24 cellular contexts compared by ENCODE assay signal in the genomic region with DNA sequence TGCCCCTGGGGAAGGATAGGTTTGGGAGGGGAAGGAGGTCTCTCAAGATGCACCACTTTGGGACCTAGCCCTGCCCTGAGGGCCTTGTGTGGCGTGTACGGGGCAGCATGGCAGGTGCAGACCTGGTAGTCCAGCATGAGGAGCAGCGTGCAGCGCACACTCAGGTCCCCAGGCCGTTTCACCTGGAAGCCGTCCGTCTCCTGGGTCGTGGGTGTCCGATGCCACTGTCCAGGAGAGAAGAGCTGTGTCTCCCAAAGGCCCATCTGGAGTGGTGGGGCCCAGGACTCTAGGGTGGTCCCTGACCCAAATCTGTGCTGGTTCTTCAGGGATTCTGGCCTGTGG. TPM values are rescaled to one million over a fixed set of nuclear protein-coding genes. Genes with fewer than 3 reads are reported as not detected.
DNase-seq lines count a peak whose midpoint lies in the region; ATAC-seq, FAIRE-seq and TF ChIP-seq lines count a peak whose summit lies in the region.
"Had no signal": no experiment of that assay in that cellular context is flagged by ENCODE, and none has a peak within 500 bp of the region (broad histone marks: within the 10 kb centered on the region; RNA-seq: fewer than 3 reads in every experiment).

No MANE protein-coding gene starts in this region.

- H3K4me3 Mint-ChIP-seq in T-helper 17 cell = no peak overlapping the region

- no peak for TF ChIP-seq RAD21 in HepG2 (CRISPR knock-in tag; IDR thresholded peaks at IDR 0.05)

- H3K36me3 ChIP-seq in HepG2 (replicated peaks in 1 of 2; ENCODE audit: control insufficient read depth in 1 of 2, insufficient read depth in 2 of 2, low read length in 2 of 2) (peaks cover 2 to 13% of the 10 kb centered on the region in 2 experiments; a peak in 3 of 5 replicates), right lobe of liver (peaks cover 0 to 11% (median 0%) of the 10 kb centered on the region in 4 donors), vagina (peaks cover 0 to 20% of the 10 kb centered on the region in 2 donors), tibial nerve (peaks cover 0 to 57% (median 8%) of the 10 kb centered on the region in 3 donors)

- no peak for FAIRE-seq in HepG2 (lab: Jason Lieb, UNC)
- FAIRE-seq: H54 had no signal

- in situ Hi-C loops in HepG2 (cut with HindIII; ENCODE audit: extremely low pct_ligation_motif_present, low pct_unique_long_range_greater_than_20kb) = no loop called here

- no peaks in the 10 kb centered on the region for H3K79me2 ChIP-seq in HepG2 (ENCODE audit: insufficient read depth, low read length)

- H3K27ac ChIP-seq in HepG2 (ENCODE audit: extremely low read length, insufficient read depth, low read length) = no peak overlapping the region
- H3K27ac ChIP-seq in right lobe of liver = no peak overlapping the region
- H3K27ac ChIP-seq in vagina = no peak overlapping the region
- H3K27ac ChIP-seq in tibial nerve = no peak overlapping the region
- H3K27ac ChIP-seq: SJCRH30 had no signal

- TF ChIP-seq EP300 in HepG2 (IDR thresholded peaks at IDR 0.05; ENCODE audit: low read depth in 2 of 2, low read length in 2 of 2) (no peak), HepG2 (CRISPR knock-in tag; IDR thresholded peaks at IDR 0.05; ENCODE audit: borderline replicate concordance) (no peak), tibial nerve (IDR thresholded peaks at IDR 0.05) (no peak)

- peaks cover 23% of the 10 kb centered on the region for H3K4me1 Mint-ChIP-seq in T-helper 17 cell

- H3K27me3 ChIP-seq in HepG2 (ENCODE audit: control insufficient read depth in 1 of 2, insufficient read depth in 2 of 2, low read length in 2 of 2) = peaks cover under 1 to 19% of the 10 kb centered on the region in 2 experiments; a peak in 3 of 5 replicates
- H3K27me3 ChIP-seq in right lobe of liver = peaks cover 0 to 8% of the 10 kb centered on the region in 2 donors
- no peaks in the 10 kb centered on the region for H3K27me3 ChIP-seq in vagina
- H3K27me3 ChIP-seq in tibial nerve = no peaks in the 10 kb centered on the region
- H3K27me3 ChIP-seq: MG63, SJCRH30 had no signal

- POLR2A ChIA-PET in HepG2 (lab: Yijun Ruan, JAX) = interaction anchor here (1.8 kb wide), 1 partner anchor 9 kb away, joined by 5 read pairs; a partner anchor contains a TSS

- no peaks in the 10 kb centered on the region for H3K36me3 Mint-ChIP-seq in T-helper 17 cell (ENCODE audit: low read depth)

- DNase-seq in HepG2 (ENCODE audit: low spot score) (no peak), right lobe of liver (no peak), T-helper 17 cell (no peak), posterior vena cava (ENCODE audit: low spot score) (peak; percentile 65), vagina (ENCODE audit: extremely low spot score in 2 of 2) (no peak), cortex of kidney (lab: John Stamatoyannopoulos, UW) (no peak), tibial nerve (ENCODE audit: low spot score in 2 of 2) (no peak)
- DNase-seq: ACHN, AML-193, DMS 273 treated with DMSO at 0.1 percent for 48 hours, DND-41, IMR-90, Kasumi-1, MG63, NCI-H1048, NCI-H1436, NCI-H1930, NCI-H2171, NCI-H526, SJCRH30 had no signal

- H3K4me2 ChIP-seq in HepG2 (ENCODE audit: low read depth, low read length) = no peak overlapping the region

- peaks cover 11% of the 10 kb centered on the region for H3K27me3 Mint-ChIP-seq in T-helper 17 cell

- H2AFZ ChIP-seq in HepG2 (ENCODE audit: low read length) = no peak overlapping the region

- TF ChIP-seq POLR2A in HepG2 (IDR thresholded peaks at IDR 0.05; ENCODE audit: insufficient read depth in 1 of 2, low read depth in 2 of 2, low read length in 2 of 2) (no peak), right lobe of liver (IDR thresholded peaks at IDR 0.05) (no peak), vagina (IDR thresholded peaks at IDR 0.05) (no peak), tibial nerve (IDR thresholded peaks at IDR 0.05) (no peak)

- H3K4me3 ChIP-seq in HepG2 (replicated peaks in 1 of 3; ENCODE audit: insufficient read depth in 1 of 3, low read depth in 2 of 3, low read length in 3 of 3) (no peak overlapping the region), right lobe of liver (no peak overlapping the region), vagina (no peak overlapping the region), tibial nerve (no peak overlapping the region)
- H3K4me3 ChIP-seq: MG63, SJCRH30 had no signal

- H4K20me1 ChIP-seq in HepG2 (ENCODE audit: insufficient read depth, low read length) = no peaks in the 10 kb centered on the region

- ATAC-seq in HepG2 = no peak
- no peak for ATAC-seq in right lobe of liver
- no peak for ATAC-seq in T-helper 17 cell

- no peak overlapping the region for H3K9ac ChIP-seq in HepG2 (ENCODE audit: insufficient read depth, low read depth, low read length)

- peaks cover 49% of the 10 kb centered on the region for H3K4me1 ChIP-seq in HepG2 (ENCODE audit: insufficient read depth, low read length)
- peaks cover 0 to 11% (median 0%) of the 10 kb centered on the region in 4 donors for H3K4me1 ChIP-seq in right lobe of liver
- H3K4me1 ChIP-seq in vagina = peaks cover 39% of the 10 kb centered on the region
- peaks cover 0 to 43% (median 30%) of the 10 kb centered on the region in 4 donors for H3K4me1 ChIP-seq in tibial nerve

- H3K9me3 ChIP-seq in HepG2 (ENCODE audit: low read length) = no peaks in the 10 kb centered on the region
- no peaks in the 10 kb centered on the region for H3K9me3 ChIP-seq in right lobe of liver
- no peaks in the 10 kb centered on the region for H3K9me3 ChIP-seq in T-helper 17 cell (ENCODE audit: control insufficient read depth, low read length, poor library complexity, severe bottlenecking)
- H3K9me3 ChIP-seq in vagina = no peaks in the 10 kb centered on the region
- H3K9me3 ChIP-seq in tibial nerve = no peaks in the 10 kb centered on the region
- H3K9me3 ChIP-seq: MG63, SJCRH30 had no signal

- peak overlapping the region; percentile 39 for H3K27ac Mint-ChIP-seq in T-helper 17 cell

- WGBS in HepG2 (ENCODE audit: low lambda C conversion rate) = no CpG with 5 or more reads among the region's 9 CpGs
- WGBS in right lobe of liver (ENCODE audit: insufficient coverage, low coverage, low lambda C conversion rate, missing lambda C conversion rate) = no CpG with 5 or more reads among the region's 9 CpGs
- 90 to 91% methylated on average over 7 to 9 of the region's 9 CpGs for WGBS in tibial nerve, 2 donors

- intact Hi-C loops in HepG2 (cut with micrococcal nuclease; ENCODE audit: unreplicated experiment) (loop anchor here (10.0 kb wide), 1 partner anchor 157 kb away; a partner anchor contains a TSS), right lobe of liver (cut with DNase I) (no loop called here), posterior vena cava (cut with DNase I) (loop anchor here (5.0 to 10.0 kb wide), 2 partner anchors 61 to 63 kb away; no protein-coding TSS in a partner anchor), vagina (cut with DNase I) (no loop called here)

- CTCF ChIA-PET in HepG2 (lab: Yijun Ruan, JAX; ENCODE audit: low intra/inter-chr PET ratio, low total read pairs) = no interaction called here

- TF ChIP-seq CTCF in HepG2 (CRISPR knock-in tag; IDR thresholded peaks at IDR 0.05) = no peak
- no peak for TF ChIP-seq CTCF in right lobe of liver (IDR thresholded peaks at IDR 0.05)
- no peak for TF ChIP-seq CTCF in vagina (IDR thresholded peaks at IDR 0.05)
- no peak for TF ChIP-seq CTCF in tibial nerve (IDR thresholded peaks at IDR 0.05)

- BruUV-seq in HepG2 (replicated peaks; lab: Mats Ljungman, UMichigan) = no TSS peak

RNA-seq across cellular contexts. Expression of a gene that starts 6.8 kb away (rescaled TPM):
- total RNA-seq in HepG2 (2016; rRNA removed; fragmentation: Illumina TruSeq; extraction: Trizol) (0.53 and 0.62 TPM in 2 replicates), right lobe of liver (1 to 10 TPM; 2.4 to 7.3 (median 2.7) TPM), T-helper 17 cell (10 to 100 TPM in 1 of 2 donors, 1 to 10 TPM in 1; 9.8 to 10.7 TPM), posterior vena cava (10 to 100 TPM; 45.8 to 68.4 TPM), vagina (39.8 TPM), tibial nerve (10 to 100 TPM; 55.5 to 97.2 (median 77.3) TPM)
- total RNA-seq in HepG2 (2016; cell fraction: cytosol; rRNA removed; fragmentation: Illumina TruSeq; extraction: Trizol; ENCODE audit: low read depth) = 0.79 and 1.2 TPM in 2 replicates
- 0.24 and 0.84 TPM in 2 replicates for total RNA-seq in HepG2 (2016; cell fraction: insoluble cytoplasmic fraction; rRNA removed; fragmentation: Illumina TruSeq; extraction: Trizol)
- 0.86 and 1.2 TPM in 2 replicates for total RNA-seq in HepG2 (2016; cell fraction: membrane; rRNA removed; fragmentation: Illumina TruSeq; extraction: Trizol)
- 0.62 and 1.0 TPM in 2 replicates for total RNA-seq in HepG2 (2016; cell fraction: nucleus; rRNA removed; fragmentation: Illumina TruSeq; extraction: Trizol)
- polyA plus RNA-seq in HepG2 (2011; rRNA removed) = 0.20 and 0.44 TPM in 2 replicates
- 0.08 and 0.09 TPM in 2 replicates for polyA plus RNA-seq in HepG2 (2011; cell fraction: cytosol; rRNA removed)
- polyA plus RNA-seq in HepG2 (2011; cell fraction: nucleus; rRNA removed) = 1.7 and 2.4 TPM in 2 replicates
- 3.8 and 4.0 TPM in 2 replicates for polyA plus RNA-seq in HepG2 (2012)
- polyA plus RNA-seq in HepG2 (2016; cell fraction: cytosol; fragmentation: Illumina TruSeq; extraction: Trizol; ENCODE audit: low read depth) = 0.55 and 0.76 TPM in 2 replicates
- 0.35 and 0.52 TPM in 2 replicates for polyA plus RNA-seq in HepG2 (2016; cell fraction: insoluble cytoplasmic fraction; fragmentation: Illumina TruSeq; extraction: Trizol; ENCODE audit: low read depth)
- polyA plus RNA-seq in HepG2 (2016; cell fraction: membrane; fragmentation: Illumina TruSeq; extraction: Trizol; ENCODE audit: low read depth) = 0.62 and 0.80 TPM in 2 replicates
- polyA plus RNA-seq in HepG2 (2016; cell fraction: nucleus; fragmentation: Illumina TruSeq; extraction: Trizol; ENCODE audit: insufficient read depth, low read depth) = 2.7 and 3.3 TPM in 2 replicates
- polyA minus RNA-seq in HepG2 (2011; rRNA and poly(A)+ RNA removed; ENCODE audit: low replicate concordance) = 0.38 and 3.6 TPM in 2 replicates
- 1.1 TPM in 1 of 2 replicates, not detected in the other for polyA minus RNA-seq in HepG2 (2011; cell fraction: cytosol; rRNA and poly(A)+ RNA removed)
- 0.25 and 0.64 TPM in 2 replicates for polyA minus RNA-seq in HepG2 (2011; cell fraction: nucleus; rRNA and poly(A)+ RNA removed)

RNA-seq across cellular contexts. Expression of a gene that starts 9.4 kb away (rescaled TPM):
- total RNA-seq in HepG2 (2016; rRNA removed; fragmentation: Illumina TruSeq; extraction: Trizol) (10.2 and 21.5 TPM in 2 replicates), right lobe of liver (10 to 100 TPM; 11.9 to 20.7 (median 17.7) TPM), T-helper 17 cell (10 to 100 TPM; 39.4 to 41.6 TPM), posterior vena cava (10 to 100 TPM; 37.5 to 40.7 TPM), vagina (28.0 TPM), tibial nerve (10 to 100 TPM; 34.5 to 58.5 (median 40.2) TPM)
- total RNA-seq in HepG2 (2016; cell fraction: cytosol; rRNA removed; fragmentation: Illumina TruSeq; extraction: Trizol; ENCODE audit: low read depth) = 1.7 and 2.5 TPM in 2 replicates
- 9.4 and 21.0 TPM in 2 replicates for total RNA-seq in HepG2 (2016; cell fraction: insoluble cytoplasmic fraction; rRNA removed; fragmentation: Illumina TruSeq; extraction: Trizol)
- 5.8 and 7.3 TPM in 2 replicates for total RNA-seq in HepG2 (2016; cell fraction: membrane; rRNA removed; fragmentation: Illumina TruSeq; extraction: Trizol)
- total RNA-seq in HepG2 (2016; cell fraction: nucleus; rRNA removed; fragmentation: Illumina TruSeq; extraction: Trizol) = 26.3 and 31.0 TPM in 2 replicates
- 15.4 and 22.5 TPM in 2 replicates for polyA plus RNA-seq in HepG2 (2011; rRNA removed)
- 13.1 and 17.3 TPM in 2 replicates for polyA plus RNA-seq in HepG2 (2011; cell fraction: cytosol; rRNA removed)
- 62.4 and 64.6 TPM in 2 replicates for polyA plus RNA-seq in HepG2 (2011; cell fraction: nucleus; rRNA removed)
- 12.1 and 17.0 TPM in 2 replicates for polyA plus RNA-seq in HepG2 (2012)
- 1.1 and 1.3 TPM in 2 replicates for polyA plus RNA-seq in HepG2 (2016; cell fraction: cytosol; fragmentation: Illumina TruSeq; extraction: Trizol; ENCODE audit: low read depth)
- 8.7 and 8.9 TPM in 2 replicates for polyA plus RNA-seq in HepG2 (2016; cell fraction: insoluble cytoplasmic fraction; fragmentation: Illumina TruSeq; extraction: Trizol; ENCODE audit: low read depth)
- 3.0 and 4.1 TPM in 2 replicates for polyA plus RNA-seq in HepG2 (2016; cell fraction: membrane; fragmentation: Illumina TruSeq; extraction: Trizol; ENCODE audit: low read depth)
- 33.0 and 37.5 TPM in 2 replicates for polyA plus RNA-seq in HepG2 (2016; cell fraction: nucleus; fragmentation: Illumina TruSeq; extraction: Trizol; ENCODE audit: insufficient read depth, low read depth)
- 28.1 and 43.5 TPM in 2 replicates for polyA minus RNA-seq in HepG2 (2011; rRNA and poly(A)+ RNA removed; ENCODE audit: low replicate concordance)
- 15.1 and 16.0 TPM in 2 replicates for polyA minus RNA-seq in HepG2 (2011; cell fraction: cytosol; rRNA and poly(A)+ RNA removed)
- polyA minus RNA-seq in HepG2 (2011; cell fraction: nucleus; rRNA and poly(A)+ RNA removed) = 30.7 and 33.6 TPM in 2 replicates

RNA-seq across cellular contexts. Expression of a gene that starts 14.7 kb away (rescaled TPM):
- 42.5 and 43.0 TPM in 2 replicates for total RNA-seq in HepG2 (2016; rRNA removed; fragmentation: Illumina TruSeq; extraction: Trizol)
- total RNA-seq in HepG2 (2016; cell fraction: cytosol; rRNA removed; fragmentation: Illumina TruSeq; extraction: Trizol; ENCODE audit: low read depth) = 7.5 and 8.4 TPM in 2 replicates
- 41.2 and 42.3 TPM in 2 replicates for total RNA-seq in HepG2 (2016; cell fraction: insoluble cytoplasmic fraction; rRNA removed; fragmentation: Illumina TruSeq; extraction: Trizol)
- total RNA-seq in HepG2 (2016; cell fraction: membrane; rRNA removed; fragmentation: Illumina TruSeq; extraction: Trizol) = 21.7 and 24.5 TPM in 2 replicates
- total RNA-seq in HepG2 (2016; cell fraction: nucleus; rRNA removed; fragmentation: Illumina TruSeq; extraction: Trizol) = 22.4 and 24.6 TPM in 2 replicates
- 16.3 and 18.5 TPM in 2 replicates for polyA plus RNA-seq in HepG2 (2011; rRNA removed)
- 19.7 and 19.8 TPM in 2 replicates for polyA plus RNA-seq in HepG2 (2011; cell fraction: cytosol; rRNA removed)
- polyA plus RNA-seq in HepG2 (2011; cell fraction: nucleus; rRNA removed) = 20.0 and 25.1 TPM in 2 replicates
- 12.8 and 19.4 TPM in 2 replicates for polyA plus RNA-seq in HepG2 (2012)
- 5.7 and 6.2 TPM in 2 replicates for polyA plus RNA-seq in HepG2 (2016; cell fraction: cytosol; fragmentation: Illumina TruSeq; extraction: Trizol; ENCODE audit: low read depth)
- 26.4 and 36.5 TPM in 2 replicates for polyA plus RNA-seq in HepG2 (2016; cell fraction: insoluble cytoplasmic fraction; fragmentation: Illumina TruSeq; extraction: Trizol; ENCODE audit: low read depth)
- polyA plus RNA-seq in HepG2 (2016; cell fraction: membrane; fragmentation: Illumina TruSeq; extraction: Trizol; ENCODE audit: low read depth) = 12.8 and 14.1 TPM in 2 replicates
- 33.8 and 36.4 TPM in 2 replicates for polyA plus RNA-seq in HepG2 (2016; cell fraction: nucleus; fragmentation: Illumina TruSeq; extraction: Trizol; ENCODE audit: insufficient read depth, low read depth)
- 23.8 and 78.9 TPM in 2 replicates for polyA minus RNA-seq in HepG2 (2011; rRNA and poly(A)+ RNA removed; ENCODE audit: low replicate concordance)
- 9.2 and 9.3 TPM in 2 replicates for polyA minus RNA-seq in HepG2 (2011; cell fraction: cytosol; rRNA and poly(A)+ RNA removed)
- 13.9 and 19.9 TPM in 2 replicates for polyA minus RNA-seq in HepG2 (2011; cell fraction: nucleus; rRNA and poly(A)+ RNA removed)
- total RNA-seq in right lobe of liver = 10 to 100 TPM in 4 of 6 experiments, 1 to 10 TPM in 2; 7.3 to 22.3 (median 11.4) TPM
- total RNA-seq in T-helper 17 cell = 10 to 100 TPM; 24.2 to 26.7 TPM
- total RNA-seq in posterior vena cava = 10 to 100 TPM; 24.4 to 27.4 TPM
- total RNA-seq in vagina = 25.3 TPM
- 10 to 100 TPM; 34.3 to 72.9 (median 34.9) TPM for total RNA-seq in tibial nerve

RNA-seq across cellular contexts. Expression of a gene that starts 31.4 kb away (rescaled TPM):
- total RNA-seq in HepG2 (2016; rRNA removed; fragmentation: Illumina TruSeq; extraction: Trizol) = not detected in 2 replicates
- total RNA-seq in HepG2 (2016; cell fraction: cytosol; rRNA removed; fragmentation: Illumina TruSeq; extraction: Trizol; ENCODE audit: low read depth) = not detected in 2 replicates
- not detected in 2 replicates for total RNA-seq in HepG2 (2016; cell fraction: insoluble cytoplasmic fraction; rRNA removed; fragmentation: Illumina TruSeq; extraction: Trizol)
- not detected in 2 replicates for total RNA-seq in HepG2 (2016; cell fraction: membrane; rRNA removed; fragmentation: Illumina TruSeq; extraction: Trizol)
- total RNA-seq in HepG2 (2016; cell fraction: nucleus; rRNA removed; fragmentation: Illumina TruSeq; extraction: Trizol) = not detected in 2 replicates
- polyA plus RNA-seq in HepG2 (2011; rRNA removed) = not detected in 2 replicates
- not detected in 2 replicates for polyA plus RNA-seq in HepG2 (2011; cell fraction: cytosol; rRNA removed)
- not detected in 2 replicates for polyA plus RNA-seq in HepG2 (2011; cell fraction: nucleus; rRNA removed)
- polyA plus RNA-seq in HepG2 (2012) = not detected in 2 replicates
- not detected in 2 replicates for polyA plus RNA-seq in HepG2 (2016; cell fraction: cytosol; fragmentation: Illumina TruSeq; extraction: Trizol; ENCODE audit: low read depth)
- polyA plus RNA-seq in HepG2 (2016; cell fraction: insoluble cytoplasmic fraction; fragmentation: Illumina TruSeq; extraction: Trizol; ENCODE audit: low read depth) = not detected in 2 replicates
- not detected in 2 replicates for polyA plus RNA-seq in HepG2 (2016; cell fraction: membrane; fragmentation: Illumina TruSeq; extraction: Trizol; ENCODE audit: low read depth)
- not detected in 2 replicates for polyA plus RNA-seq in HepG2 (2016; cell fraction: nucleus; fragmentation: Illumina TruSeq; extraction: Trizol; ENCODE audit: insufficient read depth, low read depth)
- polyA minus RNA-seq in HepG2 (2011; rRNA and poly(A)+ RNA removed; ENCODE audit: low replicate concordance) = not detected in 2 replicates
- polyA minus RNA-seq in HepG2 (2011; cell fraction: cytosol; rRNA and poly(A)+ RNA removed) = not detected in 2 replicates
- polyA minus RNA-seq in HepG2 (2011; cell fraction: nucleus; rRNA and poly(A)+ RNA removed) = 1.4 and 1.7 TPM in 2 replicates
- not detected for total RNA-seq in right lobe of liver
- total RNA-seq in T-helper 17 cell = 1 to 10 TPM; 1.0 to 4.1 TPM
- 1 to 10 TPM in 1 of 2 donors, not detected in 1; 1.1 TPM for total RNA-seq in posterior vena cava
- total RNA-seq in vagina = not detected
- not detected for total RNA-seq in tibial nerve
- total RNA-seq: G401, HT-29, IMR-90, SJCRH30 had no signal
- polyA plus RNA-seq: CD14-positive monocyte, IMR-90 had no signal

RNA-seq across cellular contexts. Expression of a gene that starts 54.7 kb away (rescaled TPM):
- total RNA-seq in HepG2 (2016; rRNA removed; fragmentation: Illumina TruSeq; extraction: Trizol) (not detected in 2 replicates), right lobe of liver (not detected), T-helper 17 cell (not detected), posterior vena cava (not detected), vagina (not detected), tibial nerve (not detected)
- total RNA-seq in HepG2 (2016; cell fraction: cytosol; rRNA removed; fragmentation: Illumina TruSeq; extraction: Trizol; ENCODE audit: low read depth) = not detected in 2 replicates
- total RNA-seq in HepG2 (2016; cell fraction: insoluble cytoplasmic fraction; rRNA removed; fragmentation: Illumina TruSeq; extraction: Trizol) = not detected in 2 replicates
- not detected in 2 replicates for total RNA-seq in HepG2 (2016; cell fraction: membrane; rRNA removed; fragmentation: Illumina TruSeq; extraction: Trizol)
- not detected in 2 replicates for total RNA-seq in HepG2 (2016; cell fraction: nucleus; rRNA removed; fragmentation: Illumina TruSeq; extraction: Trizol)
- polyA plus RNA-seq in HepG2 (2011; rRNA removed) = not detected in 2 replicates
- not detected in 2 replicates for polyA plus RNA-seq in HepG2 (2011; cell fraction: cytosol; rRNA removed)
- not detected in 2 replicates for polyA plus RNA-seq in HepG2 (2011; cell fraction: nucleus; rRNA removed)
- polyA plus RNA-seq in HepG2 (2012) = not detected in 2 replicates
- polyA plus RNA-seq in HepG2 (2016; cell fraction: cytosol; fragmentation: Illumina TruSeq; extraction: Trizol; ENCODE audit: low read depth) = not detected in 2 replicates
- polyA plus RNA-seq in HepG2 (2016; cell fraction: insoluble cytoplasmic fraction; fragmentation: Illumina TruSeq; extraction: Trizol; ENCODE audit: low read depth) = not detected in 2 replicates
- not detected in 2 replicates for polyA plus RNA-seq in HepG2 (2016; cell fraction: membrane; fragmentation: Illumina TruSeq; extraction: Trizol; ENCODE audit: low read depth)
- polyA plus RNA-seq in HepG2 (2016; cell fraction: nucleus; fragmentation: Illumina TruSeq; extraction: Trizol; ENCODE audit: insufficient read depth, low read depth) = not detected in 2 replicates
- not detected in 2 replicates for polyA minus RNA-seq in HepG2 (2011; rRNA and poly(A)+ RNA removed; ENCODE audit: low replicate concordance)
- polyA minus RNA-seq in HepG2 (2011; cell fraction: cytosol; rRNA and poly(A)+ RNA removed) = not detected in 2 replicates
- not detected in 2 replicates for polyA minus RNA-seq in HepG2 (2011; cell fraction: nucleus; rRNA and poly(A)+ RNA removed)
- total RNA-seq: G401, HT-29, IMR-90, SJCRH30 had no signal
- polyA plus RNA-seq: CD14-positive monocyte, IMR-90 had no signal

Comparison
In these comparisons a context has a peak if more than half of its experiments do, and no peak if none do; other contexts are left out.
1. intact Hi-C loops: an anchor here in HepG2 (10.0 kb wide) and posterior vena cava (5.0 to 10.0 kb wide); none called in right lobe of liver and vagina.